In the genomic region with DNA sequence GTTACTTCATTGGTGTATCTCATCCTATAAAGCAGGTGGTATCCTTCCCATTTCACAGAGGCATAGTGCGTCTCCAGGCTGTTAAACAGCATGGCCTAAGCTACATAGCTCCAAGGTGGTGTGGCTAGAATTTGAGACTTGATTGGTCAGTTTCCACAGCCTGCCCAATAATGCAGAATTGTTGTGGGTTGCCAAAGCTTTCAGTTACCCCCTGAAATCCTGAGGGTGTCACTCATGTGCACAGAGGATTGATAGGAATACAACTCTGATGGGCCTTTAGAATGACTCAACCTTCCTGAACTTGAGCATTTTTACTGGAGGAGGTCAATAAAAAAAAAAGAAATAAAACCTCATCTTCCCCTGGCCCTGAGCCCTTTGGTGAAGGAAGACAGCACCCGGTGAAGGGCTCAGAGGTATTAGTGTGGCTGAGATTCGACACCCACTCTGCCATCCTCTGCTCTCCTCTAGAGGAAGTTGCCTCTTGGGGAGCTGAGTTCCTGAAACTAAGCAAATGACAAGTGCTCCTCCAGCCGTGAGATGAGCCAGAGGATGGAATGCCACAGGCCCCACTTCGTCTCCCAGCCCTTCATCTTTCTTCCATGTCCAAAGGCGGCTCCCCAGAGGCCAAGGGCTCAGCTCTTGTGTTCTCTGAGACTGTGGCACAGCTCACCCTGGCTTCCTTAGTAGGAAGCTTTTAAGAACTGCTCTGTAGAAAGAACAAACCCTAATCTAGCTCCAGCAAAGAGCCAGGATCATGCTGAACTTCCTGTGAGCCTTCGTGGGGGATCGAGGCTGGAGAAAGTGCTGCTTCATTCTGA, we compare ENCODE assay signal across 8 cellular contexts. TPM values are rescaled to one million over a fixed set of nuclear protein-coding genes. Genes with fewer than 3 reads are reported as not detected.
DNase-seq lines count a peak whose midpoint lies in the region; ATAC-seq and TF ChIP-seq lines count a peak whose summit lies in the region.

No MANE protein-coding gene starts in this region.

- in situ Hi-C loops in GM18951 (cut with MboI; ENCODE audit: low sequenced_read_pairs, unreplicated experiment): no loop called here

- no peaks in the 10 kb centered on the region for H3K9me3 ChIP-seq in subcutaneous abdominal adipose tissue (ENCODE audit: control insufficient read depth in 5 of 5, low read length in 5 of 5)

- peak overlapping the region; percentile 83 for H3K27ac ChIP-seq in subcutaneous abdominal adipose tissue (ENCODE audit: low read depth, low read length)

- intact Hi-C loops in left ventricle myocardium superior (cut with micrococcal nuclease): no loop called here
- intact Hi-C loops in posterior cingulate gyrus (cut with DNase I): no loop called here

- peaks cover 9 to 39% (median 27%) of the 10 kb centered on the region in 5 donors for H3K4me1 ChIP-seq in subcutaneous abdominal adipose tissue (ENCODE audit: control insufficient read depth in 5 of 5, insufficient read depth in 5 of 5, low read length in 5 of 5)

- ATAC-seq in HG03159 (IDR thresholded peaks at IDR 0.05; ENCODE audit: unreplicated experiment) (peak; percentile 31), left ventricle myocardium superior (peak; percentile 29)

- H3K4me3 ChIP-seq in subcutaneous abdominal adipose tissue (ENCODE audit: low read depth in 1 of 5, low read length in 5 of 5): peak overlapping the region; percentile 57 to 81 (median 74)

- DNase-seq in AML-193 (lab: John Stamatoyannopoulos, UW) (peak; percentile 40 to 61), left ventricle myocardium superior (no peak), NCI-H1417 treated with DMSO at 0.1 percent for 48 hours (lab: John Stamatoyannopoulos, UW) (no peak), posterior cingulate gyrus (no peak)
- peak; percentile 29 for DNase-seq in activated CD4-positive, alpha-beta T cell treated with anti-CD3 and anti-CD28 coated beads for 48 hours

- no peaks in the 10 kb centered on the region for H3K36me3 ChIP-seq in subcutaneous abdominal adipose tissue (ENCODE audit: control insufficient read depth in 5 of 5, insufficient read depth in 5 of 5, low read length in 5 of 5)

- H3K27me3 ChIP-seq in subcutaneous abdominal adipose tissue (ENCODE audit: control insufficient read depth in 5 of 5, insufficient read depth in 4 of 5, low read length in 5 of 5): no peaks in the 10 kb centered on the region

- TF ChIP-seq POLR2A in GM18951 (IDR thresholded peaks at IDR 0.05; ENCODE audit: extremely low read depth, insufficient read depth, insufficient read length): peak; percentile 41

- H3K9ac ChIP-seq in subcutaneous abdominal adipose tissue (ENCODE audit: low read length in 5 of 5): peak overlapping the region; percentile 64 to 93 (median 80)

RNA-seq across cellular contexts. Expression of a gene that starts 1.0 kb away (rescaled TPM):
- total RNA-seq in left ventricle myocardium superior: 6.3 TPM

Comparison
In these comparisons a context has a peak if more than half of its experiments do, and no peak if none do; other contexts are left out.
1. DNase-seq: peak in AML-193 (2 of 2) and activated CD4-positive, alpha-beta T cell treated with anti-CD3 and anti-CD28 coated beads for 48 hours (single experiment); none in left ventricle myocardium superior (single experiment), NCI-H1417 treated with DMSO at 0.1 percent for 48 hours (single experiment) and posterior cingulate gyrus (0 of 10).